12 cellular contexts compared by ENCODE assay signal in the genomic region with DNA sequence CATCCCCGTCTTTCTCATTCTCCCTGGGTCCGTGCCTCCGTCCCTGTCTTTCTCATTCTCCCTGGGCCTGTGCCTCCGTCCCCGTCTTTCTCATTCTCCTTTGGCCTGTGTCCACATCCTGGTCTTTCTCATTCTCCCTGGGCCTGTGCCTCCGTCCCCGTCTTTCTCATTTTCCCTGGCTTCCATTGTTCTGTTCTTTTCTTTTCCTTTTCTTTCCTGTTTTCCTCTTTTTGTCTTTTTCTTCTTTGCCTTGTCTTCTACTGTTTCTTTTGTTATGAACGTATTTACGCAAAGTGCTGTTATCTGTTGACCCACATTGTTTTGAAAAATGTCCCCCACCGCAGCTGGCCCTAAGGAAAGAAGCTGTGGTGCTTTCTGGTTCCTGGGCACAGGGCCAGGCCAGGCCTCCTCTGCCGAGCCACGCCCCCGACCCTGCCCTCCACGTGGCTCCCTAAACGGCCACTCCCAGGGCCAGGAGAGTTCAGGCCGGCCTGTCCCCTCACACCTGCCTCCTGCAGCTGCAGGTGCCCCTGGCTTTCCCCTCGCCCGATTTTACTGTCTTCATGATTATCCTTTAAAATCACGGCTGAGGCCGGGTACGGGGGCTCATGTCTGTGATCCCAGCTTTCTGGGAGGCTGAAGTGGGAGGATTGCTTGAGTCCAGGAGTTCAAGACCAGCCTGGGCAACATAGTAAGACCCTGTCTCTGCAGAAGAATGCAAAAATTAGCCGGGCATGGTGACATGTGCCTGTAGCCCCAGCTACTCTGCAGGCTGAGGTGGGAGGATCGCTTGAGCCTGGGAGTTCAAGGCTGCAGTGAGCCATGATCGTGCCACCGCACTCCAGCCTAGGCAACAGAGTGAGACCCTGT. TPM values are rescaled to one million over a fixed set of nuclear protein-coding genes. Genes with fewer than 3 reads are reported as not detected.
DNase-seq lines count a peak whose midpoint lies in the region; ATAC-seq and TF ChIP-seq lines count a peak whose summit lies in the region.
"Had no signal": no experiment of that assay in that cellular context is flagged by ENCODE, and none has a peak within 500 bp of the region (broad histone marks: within the 10 kb centered on the region; RNA-seq: fewer than 3 reads in every experiment).

No MANE protein-coding gene starts in this region.

- no peaks in the 10 kb centered on the region for H3K27me3 ChIP-seq in thyroid gland

- no peak for ATAC-seq in GM21786 (IDR thresholded peaks at IDR 0.05; ENCODE audit: unreplicated experiment)
- ATAC-seq: natural killer cell had no signal

- WGBS in thyroid gland, 2 donors: 78% methylated on average over 25 of the region's 25 CpGs

- H3K36me3 ChIP-seq in thyroid gland: peaks cover 9 to 12% of the 10 kb centered on the region in 2 donors

- H3K36me3 Mint-ChIP-seq in activated CD4-positive, alpha-beta T cell treated with anti-CD3 and anti-CD28 coated beads, Interleukin-2, amount 10 ng/mL, durations not matched to agents 24 days and 14 days (ENCODE audit: low read depth): peaks cover 7% of the 10 kb centered on the region
- H3K36me3 Mint-ChIP-seq: natural killer cell had no signal

- peak overlapping the region; percentile 23 for H3K27ac Mint-ChIP-seq in activated CD4-positive, alpha-beta T cell treated with anti-CD3 and anti-CD28 coated beads, Interleukin-2, amount 10 ng/mL, durations not matched to agents 24 days and 14 days
- H3K27ac Mint-ChIP-seq: activated naive CD4-positive, alpha-beta T cell treated with anti-CD3 and anti-CD28 coated beads, Interleukin-2, amount 10 ng/mL, durations not matched to agents 7 days and 5 days had no signal

- H3K27ac ChIP-seq in thyroid gland: no peak overlapping the region
- H3K27ac ChIP-seq: HL-60 had no signal

- H3K4me3 ChIP-seq in thyroid gland (replicated peaks in 1 of 3): no peak overlapping the region

- no peak for DNase-seq in activated CD4-positive, alpha-beta T cell treated with anti-CD3 and anti-CD28 coated beads, Interleukin-2, amount 10 ng/mL, durations not matched to agents 24 days and 14 days
- no peak for DNase-seq in activated CD4-positive, alpha-beta T cell treated with anti-CD3 and anti-CD28 coated beads, Interleukin-2, amount 50 U/mL, for 1 hour
- DNase-seq in OCI-M1 (lab: John Stamatoyannopoulos, UW) (peak; percentile 50), globus pallidus (ENCODE audit: low spot score) (peak; percentile 31), thyroid gland (peak; percentile 21 to 40), putamen (ENCODE audit: low spot score) (no peak)
- DNase-seq in activated CD4-positive, CD25-positive, alpha-beta regulatory T cell (lab: John Stamatoyannopoulos, UW): no peak
- DNase-seq: activated naive CD4-positive, alpha-beta T cell treated with anti-CD3 and anti-CD28 coated beads, Interleukin-2, amount 10 ng/mL, durations not matched to agents 7 days and 5 days; natural killer cell; NCI-H1436 treated with DMSO at 0.1 percent for 48 hours had no signal

- intact Hi-C loops in activated CD4-positive, alpha-beta T cell treated with anti-CD3 and anti-CD28 coated beads, Interleukin-2, amount 10 ng/mL, durations not matched to agents 24 days and 14 days (cut with micrococcal nuclease): no loop called here
- intact Hi-C loops in thyroid gland (cut with DNase I): no loop called here

- no peaks in the 10 kb centered on the region for H3K4me1 ChIP-seq in thyroid gland

- TF ChIP-seq CTCF in thyroid gland (IDR thresholded peaks at IDR 0.05): no peak

- TF ChIP-seq POLR2A in thyroid gland (IDR thresholded peaks at IDR 0.05): no peak

- no peaks in the 10 kb centered on the region for H3K9me3 Mint-ChIP-seq in activated CD4-positive, alpha-beta T cell treated with anti-CD3 and anti-CD28 coated beads, Interleukin-2, amount 10 ng/mL, durations not matched to agents 24 days and 14 days
- H3K9me3 Mint-ChIP-seq: activated naive CD4-positive, alpha-beta T cell treated with anti-CD3 and anti-CD28 coated beads, Interleukin-2, amount 10 ng/mL, durations not matched to agents 7 days and 5 days; natural killer cell had no signal

- H3K4me1 Mint-ChIP-seq in activated CD4-positive, alpha-beta T cell treated with anti-CD3 and anti-CD28 coated beads, Interleukin-2, amount 10 ng/mL, durations not matched to agents 24 days and 14 days: no peaks in the 10 kb centered on the region
- H3K4me1 Mint-ChIP-seq: activated naive CD4-positive, alpha-beta T cell treated with anti-CD3 and anti-CD28 coated beads, Interleukin-2, amount 10 ng/mL, durations not matched to agents 7 days and 5 days had no signal

- no peaks in the 10 kb centered on the region for H3K27me3 Mint-ChIP-seq in activated CD4-positive, alpha-beta T cell treated with anti-CD3 and anti-CD28 coated beads, Interleukin-2, amount 10 ng/mL, durations not matched to agents 24 days and 14 days
- H3K27me3 Mint-ChIP-seq: activated naive CD4-positive, alpha-beta T cell treated with anti-CD3 and anti-CD28 coated beads, Interleukin-2, amount 10 ng/mL, durations not matched to agents 7 days and 5 days had no signal

- no peak overlapping the region for H3K4me3 Mint-ChIP-seq in activated CD4-positive, alpha-beta T cell treated with anti-CD3 and anti-CD28 coated beads, Interleukin-2, amount 10 ng/mL, durations not matched to agents 24 days and 14 days
- H3K4me3 Mint-ChIP-seq: activated naive CD4-positive, alpha-beta T cell treated with anti-CD3 and anti-CD28 coated beads, Interleukin-2, amount 10 ng/mL, durations not matched to agents 7 days and 5 days; natural killer cell had no signal

- H3K9me3 ChIP-seq in thyroid gland: no peaks in the 10 kb centered on the region

RNA-seq across cellular contexts. Expression of a gene that starts 14.0 kb away (rescaled TPM):
- total RNA-seq in activated CD4-positive, alpha-beta T cell treated with anti-CD3 and anti-CD28 coated beads, Interleukin-2, amount 10 ng/mL, durations not matched to agents 24 days and 14 days: 0.09 TPM in 1 of 2 replicates, not detected in the other
- total RNA-seq in thyroid gland: under 1 TPM in 2 of 4 donors, not detected in 2; 0.13 to 0.78 TPM
- total RNA-seq: natural killer cell had no signal

RNA-seq across cellular contexts. Expression of a gene that starts 17.5 kb away (rescaled TPM):
- 69.7 and 69.8 TPM in 2 replicates for total RNA-seq in activated CD4-positive, alpha-beta T cell treated with anti-CD3 and anti-CD28 coated beads, Interleukin-2, amount 10 ng/mL, durations not matched to agents 24 days and 14 days
- total RNA-seq in thyroid gland: 10 to 100 TPM; 47.8 to 97.8 (median 67.3) TPM

RNA-seq across cellular contexts. Expression of a gene that starts 17.6 kb away (rescaled TPM):
- 190 and 192 TPM in 2 replicates for total RNA-seq in activated CD4-positive, alpha-beta T cell treated with anti-CD3 and anti-CD28 coated beads, Interleukin-2, amount 10 ng/mL, durations not matched to agents 24 days and 14 days
- 100 to 1,000 TPM in 1 of 4 donors, 10 to 100 TPM in 3; 21.1 to 139 (median 55.1) TPM for total RNA-seq in thyroid gland

RNA-seq across cellular contexts. Expression of a gene that starts 38.1 kb away (rescaled TPM):
- total RNA-seq in activated CD4-positive, alpha-beta T cell treated with anti-CD3 and anti-CD28 coated beads, Interleukin-2, amount 10 ng/mL, durations not matched to agents 24 days and 14 days: 0.09 and 0.26 TPM in 2 replicates
- total RNA-seq in thyroid gland: under 1 TPM in 1 of 4 donors, not detected in 3; 0.45 TPM

Comparison
In these comparisons a context has a peak if more than half of its experiments do, and no peak if none do; other contexts are left out.
1. DNase-seq: peak in OCI-M1 (single experiment), globus pallidus (single experiment) and thyroid gland (2 of 2); none in activated CD4-positive, alpha-beta T cell treated with anti-CD3 and anti-CD28 coated beads, Interleukin-2, amount 10 ng/mL, durations not matched to agents 24 days and 14 days (single experiment), activated CD4-positive, alpha-beta T cell treated with anti-CD3 and anti-CD28 coated beads, Interleukin-2, amount 50 U/mL, for 1 hour (single experiment), activated CD4-positive, CD25-positive, alpha-beta regulatory T cell (0 of 4) and putamen (single experiment).